22 cellular contexts compared by ENCODE assay signal in genomic region chr5:138807182-138807581, GRCh38.
"Had no signal": no experiment of that assay in that cellular context is flagged by ENCODE, and none has a peak within 500 bp of the region (broad histone marks: within the 10 kb centered on the region; RNA-seq: fewer than 3 reads in every experiment).

No MANE protein-coding gene starts in this region.

- ATAC-seq: activated naive CD4-positive, alpha-beta T cell treated with anti-CD3 and anti-CD28 coated beads, Interleukin-2, amount 50 U/mL, for 72 hours; activated T-helper 17 cell treated with anti-CD3 and anti-CD28 coated beads, Interleukin-2, amount 50 U/mL, for 72 hours; naive thymus-derived CD8-positive, alpha-beta T cell; stimulated activated naive B cell treated with anti-CD40 and anti-IgM and Interleukin-4, amounts not matched to agents 10 μg/mL and 1 μg/mL and 100 μg/mL, for 72 hours had no signal

- H3K4me3 ChIP-seq: left ventricle myocardium inferior, neural progenitor cell, sigmoid colon, smooth muscle cell, testis, uterus had no signal

- H2AFZ ChIP-seq: neural progenitor cell had no signal

- H3K27me3 ChIP-seq: neural progenitor cell, sigmoid colon, testis, uterus had no signal

- H3K36me3 ChIP-seq: uterus had no signal

- H3K9ac ChIP-seq: neural progenitor cell had no signal

- H3K4me1 ChIP-seq: testis, uterus had no signal

- H3K4me2 ChIP-seq: neural progenitor cell, smooth muscle cell had no signal

- H3K9me3 ChIP-seq: left ventricle myocardium inferior, sigmoid colon, testis, uterus had no signal

- DNase-seq: activated CD4-positive, alpha-beta T cell treated with anti-CD3 and anti-CD28 coated beads for 1 hour; activated CD4-positive, alpha-beta T cell treated with anti-CD3 and anti-CD28 coated beads, Interleukin-2, amount 50 U/mL, for 4 hours; activated CD8-positive, alpha-beta memory T cell treated with anti-CD3 and anti-CD28 coated beads for 24 hours; activated CD8-positive, alpha-beta memory T cell treated with anti-CD3 and anti-CD28 coated beads, Interleukin-2, amount 50 U/mL, for 4 hours; activated T-cell treated with anti-CD3 and anti-CD28 coated beads, Interleukin-2, amount 50 U/mL, for 24 hours; aorta; head of caudate nucleus; hypothalamus; left ventricle myocardium inferior; naive thymus-derived CD8-positive, alpha-beta T cell; retina; sigmoid colon; stimulated activated CD4-positive, alpha-beta T cell treated with anti-CD3 and anti-CD28 coated beads, Interleukin-15, amount 100 ng/mL, for 24 hours; stimulated activated naive B cell treated with anti-CD40 and anti-IgM and Interleukin-4, amounts not matched to agents 10 μg/mL and 1 μg/mL and 100 μg/mL, for 72 hours; T-helper 9 cell; testis; trophoblast cell; uterus had no signal

- H3K27ac ChIP-seq: left ventricle myocardium inferior, neural progenitor cell, sigmoid colon, testis, uterus had no signal
